In genomic region chr10:108850138-108850854, GRCh38 we compare ENCODE assay signal across 12 cellular contexts.
DNase-seq lines count a peak whose midpoint lies in the region; ATAC-seq and TF ChIP-seq lines count a peak whose summit lies in the region.
"Had no signal": no experiment of that assay in that cellular context is flagged by ENCODE, and none has a peak within 500 bp of the region (broad histone marks: within the 10 kb centered on the region; RNA-seq: fewer than 3 reads in every experiment).

No MANE protein-coding gene starts in this region.

- no peaks in the 10 kb centered on the region for H3K36me3 Mint-ChIP-seq in endodermal cell (ENCODE audit: low read depth)

- H3K27ac Mint-ChIP-seq in endodermal cell: no peak overlapping the region

- TF ChIP-seq CTCF in GM06990 (IDR thresholded peaks at IDR 0.05; ENCODE audit: insufficient read depth, low read length, poor library complexity, severe bottlenecking) (no peak), endodermal cell (conservative IDR thresholded peaks at IDR 0.05) (no peak)

- ATAC-seq in GM19455 (IDR thresholded peaks at IDR 0.05; ENCODE audit: unreplicated experiment) (peak; percentile 89), HG02981 (IDR thresholded peaks at IDR 0.05; ENCODE audit: unreplicated experiment) (peak; percentile 82), aorta (ENCODE audit: low FRiP score) (no peak)
- ATAC-seq in stimulated activated naive CD8-positive, alpha-beta T cell treated with anti-CD3 and anti-CD28 coated beads, Interleukin-15, Interleukin-2, amounts not matched to agents 100 U/mL and 50 U/mL, for 24 hours: no peak
- ATAC-seq: gastroesophageal sphincter had no signal

- no peaks in the 10 kb centered on the region for H3K4me1 Mint-ChIP-seq in endodermal cell

- peak; percentile 72 for DNase-seq in GM06990 (ENCODE audit: extremely low read depth, insufficient read length)
- peak; percentile 55 for DNase-seq in MV-4-11 (lab: John Stamatoyannopoulos, UW)
- DNase-seq in stimulated activated naive CD8-positive, alpha-beta T cell treated with anti-CD3 and anti-CD28 coated beads, Interleukin-15, Interleukin-2, amounts not matched to agents 100 U/mL and 50 U/mL, for 24 hours: no peak
- DNase-seq in endodermal cell: no peak
- DNase-seq in aorta: no peak
- no peak for DNase-seq in DMS 273 (lab: John Stamatoyannopoulos, UW; ENCODE audit: unreplicated experiment)
- DNase-seq: activated CD8-positive, alpha-beta memory T cell treated with anti-CD3 and anti-CD28 coated beads, Interleukin-2, amount 50 U/mL, for 4 hours; midbrain had no signal

- H3K9me3 ChIP-seq in endodermal cell (ENCODE audit: control insufficient read depth, low read length): peaks cover 62% of the 10 kb centered on the region
- H3K9me3 ChIP-seq in aorta (ENCODE audit: control insufficient read depth, low read length): no peaks in the 10 kb centered on the region
- H3K9me3 ChIP-seq: gastroesophageal sphincter, SJSA1 had no signal

- H3K4me3 Mint-ChIP-seq in endodermal cell: no peak overlapping the region

- H3K9me3 Mint-ChIP-seq in endodermal cell: no peaks in the 10 kb centered on the region

- H3K27ac ChIP-seq in endodermal cell (ENCODE audit: low read depth, low read length): no peak overlapping the region
- no peak overlapping the region for H3K27ac ChIP-seq in aorta (ENCODE audit: low read depth in 1 of 2, low read length in 2 of 2)
- H3K27ac ChIP-seq: gastroesophageal sphincter, SJSA1 had no signal

- H3K36me3 ChIP-seq in GM06990 (ENCODE audit: control insufficient read depth, insufficient read depth, low read length) (no peaks in the 10 kb centered on the region), endodermal cell (ENCODE audit: control insufficient read depth, insufficient read depth, low read length) (no peaks in the 10 kb centered on the region), aorta (ENCODE audit: control insufficient read depth in 1 of 2, insufficient read depth in 2 of 2, low read length in 1 of 2) (no peaks in the 10 kb centered on the region)
- H3K36me3 ChIP-seq: gastroesophageal sphincter, SJSA1 had no signal

- intact Hi-C loops in aorta (cut with DNase I): no loop called here

- WGBS in endodermal cell (ENCODE audit: insufficient coverage in 1 of 2, insufficient read length in 1 of 2), 2 experiments: 100% methylated on average over 1 of the region's 1 CpG; no CpG with 5 or more reads in 1 of the 2 experiments
- 93% methylated on average over 1 of the region's 1 CpG for WGBS in aorta, 2 donors

- no peaks in the 10 kb centered on the region for H3K27me3 Mint-ChIP-seq in endodermal cell (ENCODE audit: insufficient read depth)

- H3K4me3 ChIP-seq in GM06990 (replicated peaks; ENCODE audit: low read depth, low read length) (no peak overlapping the region), endodermal cell (ENCODE audit: low read length) (no peak overlapping the region), aorta (ENCODE audit: low read length in 2 of 2) (no peak overlapping the region)
- H3K4me3 ChIP-seq: gastroesophageal sphincter, SJSA1 had no signal

- no peaks in the 10 kb centered on the region for H3K4me1 ChIP-seq in endodermal cell (ENCODE audit: control insufficient read depth, insufficient read depth, low read length)
- peaks cover 0 to 2% of the 10 kb centered on the region in 2 donors for H3K4me1 ChIP-seq in aorta (ENCODE audit: control insufficient read depth in 1 of 2, insufficient read depth in 2 of 2, low read length in 2 of 2)
- H3K4me1 ChIP-seq: gastroesophageal sphincter, SJSA1 had no signal

- H3K27me3 ChIP-seq in GM06990 (replicated peaks; ENCODE audit: control insufficient read depth, insufficient read depth, low read length) (no peaks in the 10 kb centered on the region), endodermal cell (ENCODE audit: control insufficient read depth, insufficient read depth, low read length, poor library complexity, severe bottlenecking) (no peaks in the 10 kb centered on the region), aorta (ENCODE audit: control insufficient read depth in 1 of 2, insufficient read depth in 2 of 2, low read length in 1 of 2) (no peaks in the 10 kb centered on the region)
- H3K27me3 ChIP-seq: gastroesophageal sphincter, SJSA1 had no signal

- no peak overlapping the region for H3K9ac ChIP-seq in endodermal cell (ENCODE audit: extremely low read depth, low read length, poor library complexity, severe bottlenecking)

Comparison
In these comparisons a context has a peak if more than half of its experiments do, and no peak if none do; other contexts are left out.
1. DNase-seq: peak in GM06990 (single experiment) and MV-4-11 (single experiment); none in stimulated activated naive CD8-positive, alpha-beta T cell treated with anti-CD3 and anti-CD28 coated beads, Interleukin-15, Interleukin-2, amounts not matched to agents 100 U/mL and 50 U/mL, for 24 hours (single experiment), endodermal cell (single experiment), aorta (0 of 2) and DMS 273 (single experiment).
2. ATAC-seq: peak in GM19455 (single experiment) and HG02981 (single experiment); none in stimulated activated naive CD8-positive, alpha-beta T cell treated with anti-CD3 and anti-CD28 coated beads, Interleukin-15, Interleukin-2, amounts not matched to agents 100 U/mL and 50 U/mL, for 24 hours (single experiment) and aorta (single experiment).